ENCODE assay signal across 29 cellular contexts in the genomic region with DNA sequence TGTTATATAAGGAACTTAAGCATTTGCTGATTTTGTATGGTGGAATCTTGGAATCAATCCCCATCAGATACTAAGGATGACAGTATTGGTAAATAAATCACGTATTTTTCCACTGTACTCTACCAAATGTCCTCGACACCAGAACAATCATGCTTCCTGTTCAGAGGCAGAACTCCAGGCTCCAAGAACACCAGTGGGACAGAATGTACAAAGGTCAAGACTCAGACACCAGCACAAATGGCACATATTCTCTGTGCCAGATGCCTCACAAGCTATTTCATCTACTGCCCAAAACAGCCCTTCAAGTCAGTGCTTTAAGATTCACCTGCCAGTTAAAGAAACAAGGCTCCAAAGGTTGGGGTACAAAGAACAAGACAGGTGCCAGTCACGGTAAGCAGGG.
"Had no signal": no experiment of that assay in that cellular context is flagged by ENCODE, and none has a peak within 500 bp of the region (broad histone marks: within the 10 kb centered on the region; RNA-seq: fewer than 3 reads in every experiment).

No MANE protein-coding gene starts in this region.

- H3K9me3 ChIP-seq: ascending aorta, esophagus squamous epithelium had no signal

- H3K4me3 ChIP-seq: ascending aorta, esophagus squamous epithelium had no signal

- ATAC-seq: activated CD4-positive, alpha-beta T cell treated with anti-CD3 and anti-CD28 coated beads for 36 hours; activated naive CD4-positive, alpha-beta T cell treated with anti-CD3 and anti-CD28 coated beads, Interleukin-2, amount 50 U/mL, for 72 hours; activated T-cell treated with anti-CD3 and anti-CD28 coated beads, Interleukin-2, amount 50 U/mL, for 72 hours; effector memory CD8-positive, alpha-beta T cell had no signal

- H3K36me3 ChIP-seq: ascending aorta, brain microvascular endothelial cell, esophagus squamous epithelium had no signal

- H3K4me1 ChIP-seq: ascending aorta, esophagus squamous epithelium had no signal

- H3K27me3 Mint-ChIP-seq: activated naive CD8-positive, alpha-beta T cell treated with anti-CD3 and anti-CD28 coated beads, Interleukin-2, amount 10 ng/mL, durations not matched to agents 7 days and 5 days had no signal

- H3K9me3 Mint-ChIP-seq: activated CD4-positive, alpha-beta memory T cell treated with anti-CD3 and anti-CD28 coated beads, Interleukin-2, amount 10 ng/mL, durations not matched to agents 7 days and 5 days; activated CD4-positive, alpha-beta T cell treated with anti-CD3 and anti-CD28 coated beads, Interleukin-2, amount 10 ng/mL, durations not matched to agents 7 days and 5 days; activated naive CD4-positive, alpha-beta T cell treated with anti-CD3 and anti-CD28 coated beads, Interleukin-2, amount 10 ng/mL, durations not matched to agents 7 days and 5 days; activated naive CD4-positive, alpha-beta T cell treated with anti-CD3 and anti-CD28 coated beads, Interleukin-2, amount 50 U/mL, for 72 hours; activated naive CD8-positive, alpha-beta T cell treated with anti-CD3 and anti-CD28 coated beads, Interleukin-2, amount 10 ng/mL, durations not matched to agents 7 days and 5 days; activated T-cell treated with anti-CD3 and anti-CD28 coated beads, Interleukin-2, amount 50 U/mL, for 24 hours; central memory CD8-positive, alpha-beta T cell had no signal

- H3K4me3 Mint-ChIP-seq: activated CD4-positive, alpha-beta memory T cell treated with anti-CD3 and anti-CD28 coated beads, Interleukin-2, amount 10 ng/mL, durations not matched to agents 7 days and 5 days; activated CD4-positive, alpha-beta T cell treated with anti-CD3 and anti-CD28 coated beads for 36 hours; activated CD4-positive, alpha-beta T cell treated with anti-CD3 and anti-CD28 coated beads, Interleukin-2, amount 10 ng/mL, durations not matched to agents 7 days and 5 days; activated naive CD4-positive, alpha-beta T cell treated with anti-CD3 and anti-CD28 coated beads, Interleukin-2, amount 10 ng/mL, durations not matched to agents 7 days and 5 days; activated naive CD8-positive, alpha-beta T cell treated with anti-CD3 and anti-CD28 coated beads, Interleukin-2, amount 10 ng/mL, durations not matched to agents 7 days and 5 days; activated T-cell treated with anti-CD3 and anti-CD28 coated beads, Interleukin-2, amount 50 U/mL, for 24 hours; activated T-cell treated with anti-CD3 and anti-CD28 coated beads, Interleukin-2, amount 50 U/mL, for 72 hours; central memory CD8-positive, alpha-beta T cell; effector memory CD8-positive, alpha-beta T cell had no signal

- H3K27ac Mint-ChIP-seq: activated CD4-positive, alpha-beta memory T cell treated with anti-CD3 and anti-CD28 coated beads, Interleukin-2, amount 10 ng/mL, durations not matched to agents 7 days and 5 days; activated CD4-positive, alpha-beta T cell treated with anti-CD3 and anti-CD28 coated beads for 36 hours; activated CD4-positive, alpha-beta T cell treated with anti-CD3 and anti-CD28 coated beads, Interleukin-2, amount 10 ng/mL, durations not matched to agents 7 days and 5 days; activated naive CD4-positive, alpha-beta T cell treated with anti-CD3 and anti-CD28 coated beads, Interleukin-2, amount 10 ng/mL, durations not matched to agents 7 days and 5 days; activated naive CD4-positive, alpha-beta T cell treated with anti-CD3 and anti-CD28 coated beads, Interleukin-2, amount 50 U/mL, for 72 hours; activated naive CD8-positive, alpha-beta T cell treated with anti-CD3 and anti-CD28 coated beads, Interleukin-2, amount 10 ng/mL, durations not matched to agents 7 days and 5 days; activated T-cell treated with anti-CD3 and anti-CD28 coated beads, Interleukin-2, amount 50 U/mL, for 24 hours; activated T-cell treated with anti-CD3 and anti-CD28 coated beads, Interleukin-2, amount 50 U/mL, for 72 hours; effector memory CD8-positive, alpha-beta T cell had no signal

- H3K4me1 Mint-ChIP-seq: activated CD4-positive, alpha-beta memory T cell treated with anti-CD3 and anti-CD28 coated beads, Interleukin-2, amount 10 ng/mL, durations not matched to agents 7 days and 5 days; activated CD4-positive, alpha-beta T cell treated with anti-CD3 and anti-CD28 coated beads for 36 hours; activated CD4-positive, alpha-beta T cell treated with anti-CD3 and anti-CD28 coated beads, Interleukin-2, amount 10 ng/mL, durations not matched to agents 7 days and 5 days; activated naive CD4-positive, alpha-beta T cell treated with anti-CD3 and anti-CD28 coated beads, Interleukin-2, amount 10 ng/mL, durations not matched to agents 7 days and 5 days; activated naive CD8-positive, alpha-beta T cell treated with anti-CD3 and anti-CD28 coated beads, Interleukin-2, amount 10 ng/mL, durations not matched to agents 7 days and 5 days; central memory CD8-positive, alpha-beta T cell had no signal

- H3K27ac ChIP-seq: ascending aorta, brain microvascular endothelial cell, esophagus squamous epithelium had no signal

- H3K27me3 ChIP-seq: ascending aorta, brain microvascular endothelial cell, esophagus squamous epithelium had no signal

- FAIRE-seq: bronchial epithelial cell, colon had no signal

- DNase-seq: activated CD4-positive, alpha-beta memory T cell treated with anti-CD3 and anti-CD28 coated beads, Interleukin-2, amount 10 ng/mL, durations not matched to agents 7 days and 5 days; activated CD4-positive, alpha-beta T cell treated with anti-CD3 and anti-CD28 coated beads for 36 hours; activated CD4-positive, alpha-beta T cell treated with anti-CD3 and anti-CD28 coated beads, Interleukin-2, amount 10 ng/mL, durations not matched to agents 7 days and 5 days; activated CD4-positive, alpha-beta T cell treated with anti-CD3 and anti-CD28 coated beads, Interleukin-2, amount 50 U/mL, for 4 hours; activated CD4-positive, CD25-positive, alpha-beta regulatory T cell; activated CD4-positive, CD25-positive, alpha-beta regulatory T cell treated with anti-CD3 and anti-CD28 coated beads, Interleukin-2, amount 50 U/mL, for 72 hours; activated CD8-positive, alpha-beta memory T cell treated with anti-CD3 and anti-CD28 coated beads, Interleukin-2, amount 50 U/mL, for 48 hours; activated gamma-delta T cell; activated naive CD4-positive, alpha-beta T cell; activated naive CD4-positive, alpha-beta T cell treated with anti-CD3 and anti-CD28 coated beads, Interleukin-2, amount 10 ng/mL, durations not matched to agents 7 days and 5 days; activated naive CD8-positive, alpha-beta T cell treated with anti-CD3 and anti-CD28 coated beads, Interleukin-2, amount 10 ng/mL, durations not matched to agents 7 days and 5 days; activated T-cell treated with anti-CD3 and anti-CD28 coated beads for 4 hours; activated T-cell treated with anti-CD3 and anti-CD28 coated beads, Interleukin-2, amount 50 U/mL, for 24 hours; activated T-cell treated with anti-CD3 and anti-CD28 coated beads, Interleukin-2, amount 50 U/mL, for 72 hours; brain microvascular endothelial cell; cortex of kidney; dermis blood vessel endothelial cell; effector CD4-positive, alpha-beta T cell; effector memory CD8-positive, alpha-beta T cell; erythroblast; esophagus squamous epithelium; foreskin melanocyte; head of caudate nucleus; T-helper 2 cell had no signal

- H3K36me3 Mint-ChIP-seq: activated naive CD4-positive, alpha-beta T cell treated with anti-CD3 and anti-CD28 coated beads, Interleukin-2, amount 10 ng/mL, durations not matched to agents 7 days and 5 days; activated naive CD4-positive, alpha-beta T cell treated with anti-CD3 and anti-CD28 coated beads, Interleukin-2, amount 50 U/mL, for 72 hours; activated naive CD8-positive, alpha-beta T cell treated with anti-CD3 and anti-CD28 coated beads, Interleukin-2, amount 10 ng/mL, durations not matched to agents 7 days and 5 days had no signal
